17 cellular contexts compared by ENCODE assay signal in the genomic region with DNA sequence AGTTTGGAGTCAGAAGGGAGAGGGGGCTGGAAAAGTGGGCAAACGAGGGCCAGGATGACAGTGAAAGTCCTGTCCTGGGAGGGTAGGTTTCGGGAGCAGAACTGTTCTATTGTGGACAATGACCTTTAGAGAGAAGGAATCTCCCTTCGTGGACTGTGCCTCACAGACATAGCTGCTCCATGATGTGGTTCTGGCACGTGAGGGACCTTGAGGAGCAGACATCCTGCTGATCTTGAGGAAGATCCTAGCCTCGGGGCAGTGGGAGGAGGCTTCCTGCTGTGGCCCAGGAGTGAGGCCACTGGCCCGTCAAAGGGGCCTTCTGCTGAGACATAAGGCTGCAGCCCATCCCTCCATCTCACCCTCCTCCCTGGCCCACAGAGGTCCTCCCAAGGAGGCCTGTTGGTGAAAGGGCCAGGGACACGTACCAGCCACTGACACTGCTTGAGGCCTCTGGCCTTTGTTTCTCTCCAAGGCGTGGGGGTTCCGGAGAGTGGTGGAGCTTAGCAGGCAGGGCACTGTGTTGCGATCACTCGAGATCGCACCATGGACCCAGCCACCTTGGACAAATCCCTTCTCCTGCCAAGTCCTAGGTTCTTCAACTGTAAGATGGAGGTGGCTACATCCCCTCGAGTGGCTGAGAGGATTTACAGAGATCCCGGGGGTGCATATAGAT.
DNase-seq lines count a peak whose midpoint lies in the region; TF ChIP-seq lines count a peak whose summit lies in the region.
"Had no signal": no experiment of that assay in that cellular context is flagged by ENCODE, and none has a peak within 500 bp of the region (broad histone marks: within the 10 kb centered on the region; RNA-seq: fewer than 3 reads in every experiment).

No MANE protein-coding gene starts in this region.

- no peak for TF ChIP-seq CTCF in Peyer's patch (IDR thresholded peaks at IDR 0.05)
- TF ChIP-seq CTCF in CD14-positive monocyte (IDR thresholded peaks at IDR 0.05) = no peak

- H3K4me1 ChIP-seq in Peyer's patch = peaks cover 0 to 5% (median 2%) of the 10 kb centered on the region in 4 donors
- H3K4me1 ChIP-seq: SJCRH30 had no signal

- no peak overlapping the region for H3K4me3 ChIP-seq in Peyer's patch
- H3K4me3 ChIP-seq: SJCRH30 had no signal

- TF ChIP-seq POLR2A in Peyer's patch (IDR thresholded peaks at IDR 0.05) = no peak

- peaks cover 0 to 5% (median 0%) of the 10 kb centered on the region in 7 donors for H3K9me3 Mint-ChIP-seq in CD14-positive monocyte
- H3K9me3 Mint-ChIP-seq: CD8-positive, alpha-beta T cell had no signal

- no peaks in the 10 kb centered on the region for H3K27me3 ChIP-seq in Peyer's patch
- H3K27me3 ChIP-seq: SJCRH30 had no signal

- H3K36me3 ChIP-seq in Peyer's patch = no peaks in the 10 kb centered on the region
- H3K36me3 ChIP-seq: SJCRH30 had no signal

- H3K27ac ChIP-seq in Peyer's patch = no peak overlapping the region
- H3K27ac ChIP-seq: SJCRH30 had no signal

- H3K9me3 ChIP-seq in Peyer's patch = no peaks in the 10 kb centered on the region
- H3K9me3 ChIP-seq: SJCRH30 had no signal

- peak; percentile 88 for DNase-seq in EH (ENCODE audit: low read depth)
- DNase-seq in RPMI7951 (ENCODE audit: low read depth) = peak; percentile 67
- peak; percentile 79 for DNase-seq in islet precursor cell
- no peak for DNase-seq in Peyer's patch
- DNase-seq in CD14-positive monocyte (ENCODE audit: low spot score) = no peak
- no peak for DNase-seq in C1 segment of cervical spinal cord (lab: John Stamatoyannopoulos, UW)
- DNase-seq in HuH-7 (ENCODE audit: low spot score) = no peak
- DNase-seq: CD8-positive, alpha-beta T cell; GF-D8; H7; Karpas-422; MM.1S; NCI-H2081 treated with DMSO at 0.1 percent for 48 hours; NCI-H226; NCI-H526 treated with DMSO at 0.1 percent for 48 hours had no signal

- H3K36me3 Mint-ChIP-seq in CD14-positive monocyte = no peaks in the 10 kb centered on the region
- H3K36me3 Mint-ChIP-seq: CD8-positive, alpha-beta T cell had no signal

- intact Hi-C loops in CD14-positive monocyte (cut with micrococcal nuclease) = no loop called here

- no peak overlapping the region for H3K27ac Mint-ChIP-seq in CD14-positive monocyte
- H3K27ac Mint-ChIP-seq: B cell; CD8-positive, alpha-beta T cell had no signal

- peaks cover 20 to 29% (median 25%) of the 10 kb centered on the region in 3 donors for H3K27me3 Mint-ChIP-seq in CD14-positive monocyte (ENCODE audit: low read depth in 3 of 3)

- no peaks in the 10 kb centered on the region for H3K4me1 Mint-ChIP-seq in CD14-positive monocyte

- H3K4me3 Mint-ChIP-seq in CD14-positive monocyte = no peak overlapping the region
- H3K4me3 Mint-ChIP-seq: B cell; CD8-positive, alpha-beta T cell had no signal

Comparison
In these comparisons a context has a peak if more than half of its experiments do, and no peak if none do; other contexts are left out.
1. DNase-seq: peak in EH (single experiment), RPMI7951 (single experiment) and islet precursor cell (single experiment); none in Peyer's patch (0 of 3), CD14-positive monocyte (single experiment), C1 segment of cervical spinal cord (0 of 14) and HuH-7 (single experiment).